ENCODE assay signal across 10 cellular contexts in genomic region chr11:127640822-127641485, GRCh38.
DNase-seq lines count a peak whose midpoint lies in the region; ATAC-seq and TF ChIP-seq lines count a peak whose summit lies in the region.
"Had no signal": no experiment of that assay in that cellular context is flagged by ENCODE, and none has a peak within 500 bp of the region (broad histone marks: within the 10 kb centered on the region; RNA-seq: fewer than 3 reads in every experiment).

No MANE protein-coding gene starts in this region.

- no peak overlapping the region for H3K23ac ChIP-seq in mesendoderm (ENCODE audit: low read length)

- H4K20me1 ChIP-seq in GM23338 (replicated peaks; ENCODE audit: insufficient read depth) = no peaks in the 10 kb centered on the region

- ATAC-seq in GM23338 (no peak), GM21423 (IDR thresholded peaks at IDR 0.05; ENCODE audit: unreplicated experiment) (no peak), HG03460 (IDR thresholded peaks at IDR 0.05; ENCODE audit: unreplicated experiment) (no peak)

- H3K27me3 ChIP-seq in GM23338 (ENCODE audit: insufficient read depth) (no peaks in the 10 kb centered on the region), mesendoderm (ENCODE audit: insufficient read depth, low read length, poor library complexity) (no peaks in the 10 kb centered on the region)
- H3K27me3 ChIP-seq: upper lobe of left lung had no signal

- H2AK5ac ChIP-seq in mesendoderm (ENCODE audit: low read length) = no peak overlapping the region

- H4K8ac ChIP-seq in mesendoderm (ENCODE audit: low read depth, low read length) = no peak overlapping the region

- H3K56ac ChIP-seq in mesendoderm (ENCODE audit: low read length) = no peak overlapping the region

- H3K79me1 ChIP-seq in mesendoderm (ENCODE audit: low read length) = no peaks in the 10 kb centered on the region

- H2BK120ac ChIP-seq in mesendoderm (ENCODE audit: low read depth, low read length) = no peak overlapping the region

- POLR2A ChIA-PET in GM10248 (lab: Yijun Ruan, JAX) = no interaction called here

- no peaks in the 10 kb centered on the region for H3K27me3 Mint-ChIP-seq in GM23338 (ENCODE audit: insufficient read depth, low read depth, poor library complexity)

- no peak for TF ChIP-seq CTCF in GM23338 (conservative IDR thresholded peaks at IDR 0.05; ENCODE audit: low read depth in 2 of 2)
- no peak for TF ChIP-seq CTCF in GM10248 (IDR thresholded peaks at IDR 0.05; ENCODE audit: control extremely low read depth, extremely low read depth, low read depth, missing control alignments)

- CTCF ChIA-PET in GM10248 (lab: Yijun Ruan, JAX) = no interaction called here

- no peak overlapping the region for H2BK5ac ChIP-seq in mesendoderm (ENCODE audit: low read length)

- no peak overlapping the region for H3K27ac Mint-ChIP-seq in GM23338

- no peak overlapping the region for H3K4ac ChIP-seq in mesendoderm (ENCODE audit: low read depth, low read length)

- H3K36me3 Mint-ChIP-seq in GM23338 (ENCODE audit: low read depth) = no peaks in the 10 kb centered on the region

- H3K4me3 Mint-ChIP-seq in GM23338 = no peak overlapping the region

- H3K27ac ChIP-seq in GM23338 (ENCODE audit: low read depth) (no peak overlapping the region), mesendoderm (ENCODE audit: low read depth, low read length) (no peak overlapping the region)
- H3K27ac ChIP-seq: upper lobe of left lung had no signal

- no peak overlapping the region for H4K5ac ChIP-seq in mesendoderm (ENCODE audit: low read length)

- H3K4me1 ChIP-seq in GM23338 (ENCODE audit: insufficient read depth) (no peaks in the 10 kb centered on the region), mesendoderm (ENCODE audit: control insufficient read depth, low read depth, low read length) (no peaks in the 10 kb centered on the region)
- H3K4me1 ChIP-seq: upper lobe of left lung had no signal

- H3K9me3 Mint-ChIP-seq in GM23338 = no peaks in the 10 kb centered on the region

- H3K4me2 ChIP-seq in GM23338 (no peak overlapping the region), mesendoderm (ENCODE audit: low read length) (no peak overlapping the region)

- H2AFZ ChIP-seq in GM23338 = peak overlapping the region; percentile 38; the same call in 1 of the 2 replicates

- no peak overlapping the region for H2BK15ac ChIP-seq in mesendoderm (replicated peaks; ENCODE audit: low read depth)

- H3K36me3 ChIP-seq in GM23338 (ENCODE audit: insufficient read depth) = no peaks in the 10 kb centered on the region; the same call in 1 of the 2 replicates
- H3K36me3 ChIP-seq in mesendoderm (ENCODE audit: control insufficient read depth, insufficient read depth, low read length) = no peaks in the 10 kb centered on the region
- H3K36me3 ChIP-seq: upper lobe of left lung had no signal

- H3K9me2 ChIP-seq in GM23338 (ENCODE audit: insufficient read depth) = no peaks in the 10 kb centered on the region; the same call in 1 of the 2 replicates

- H3K79me2 ChIP-seq in GM23338 (replicated peaks; ENCODE audit: insufficient read depth) (no peaks in the 10 kb centered on the region), mesendoderm (ENCODE audit: control insufficient read depth, insufficient read depth, low read length) (no peaks in the 10 kb centered on the region)

- H3K4me3 ChIP-seq in GM23338 (no peak overlapping the region), mesendoderm (ENCODE audit: low read length) (no peak overlapping the region)
- H3K4me3 ChIP-seq: upper lobe of left lung had no signal

- no peak overlapping the region for H3K18ac ChIP-seq in mesendoderm (ENCODE audit: low read length)

- peaks cover 11% of the 10 kb centered on the region; the same call in 2 of the 3 replicates for H3K4me1 Mint-ChIP-seq in GM23338

- no peaks in the 10 kb centered on the region for H3F3A ChIP-seq in GM23338 (replicated peaks; ENCODE audit: low read depth)

- H3K9ac ChIP-seq in mesendoderm (ENCODE audit: low read length) = no peak overlapping the region

- DNase-seq in Daoy (ENCODE audit: low read depth) = peak; percentile 66
- DNase-seq in GM23338 (ENCODE audit: low spot score) = no peak
- DNase-seq in NCI-H526 treated with DMSO at 0.1 percent for 48 hours (lab: John Stamatoyannopoulos, UW) = peak; percentile 78
- peak; percentile 79 for DNase-seq in kidney tubule cell (ENCODE audit: low spot score)
- no peak for DNase-seq in mesendoderm
- no peak for DNase-seq in GM10248 (ENCODE audit: extremely low spot score)
- DNase-seq: activated CD8-positive, alpha-beta memory T cell treated with anti-CD3 and anti-CD28 coated beads, Interleukin-2, amount 50 U/mL, for 4 hours; upper lobe of left lung had no signal

TF ChIP-seq in GM23338, 12 proteins besides CTCF, POLR2A, EP300 and RAD21:
- TF ChIP-seq CREB1 (CRISPR knock-in tag; IDR thresholded peaks at IDR 0.05; ENCODE audit: low read depth) (no peak), NANOG (IDR thresholded peaks at IDR 0.05; ENCODE audit: borderline replicate concordance) (no peak), ZNF114 (CRISPR knock-in tag; IDR thresholded peaks at IDR 0.05) (no peak)

Comparison
In these comparisons a context has a peak if more than half of its experiments do, and no peak if none do; other contexts are left out.
1. DNase-seq: peak in Daoy (single experiment), NCI-H526 treated with DMSO at 0.1 percent for 48 hours (single experiment) and kidney tubule cell (single experiment); none in GM23338 (single experiment), mesendoderm (single experiment) and GM10248 (single experiment).